In the genomic region with DNA sequence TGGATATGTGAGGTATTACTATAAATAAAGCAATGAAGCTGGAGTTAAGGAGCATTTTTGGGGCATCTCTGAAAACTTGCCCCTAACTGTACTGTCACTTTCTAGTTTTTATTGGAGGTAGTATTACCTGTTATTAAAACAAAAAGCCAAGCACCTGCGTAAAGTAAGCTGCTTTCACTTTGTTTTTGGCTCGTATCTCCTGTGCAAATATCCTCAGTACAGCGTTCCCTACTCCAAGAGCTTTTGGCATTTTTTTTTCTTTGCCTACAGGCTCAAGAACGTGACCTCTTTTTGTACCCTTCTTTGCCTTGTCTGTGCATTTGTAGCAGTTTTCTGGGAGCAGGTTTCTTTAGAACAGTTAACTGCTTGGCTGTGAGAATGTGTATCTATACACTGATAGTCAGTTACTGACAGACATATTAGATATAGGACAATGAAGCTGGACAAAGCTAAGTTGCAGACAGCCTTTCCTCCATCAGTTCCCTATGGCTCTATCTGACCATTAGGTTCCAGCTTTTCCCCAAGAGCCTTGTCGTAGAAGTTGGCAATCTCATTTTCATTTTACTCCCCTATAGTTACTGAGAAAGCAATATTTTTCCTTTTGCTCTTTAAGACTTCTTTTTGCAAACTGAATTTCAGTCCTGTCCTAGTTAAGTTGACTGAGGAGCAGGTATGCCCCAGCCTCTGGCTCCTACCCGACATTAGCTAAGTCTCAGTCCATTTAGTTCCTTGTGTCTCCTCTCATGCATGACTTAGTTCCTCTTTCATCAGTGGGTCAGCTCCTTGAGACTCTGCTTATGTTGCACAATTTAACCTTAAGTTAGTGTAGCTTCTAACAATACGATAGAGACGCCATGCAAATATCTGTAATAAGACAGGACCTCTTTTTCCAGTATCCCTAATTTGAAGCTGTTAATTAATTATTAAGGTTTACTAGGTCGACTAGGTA, we compare ENCODE assay signal across 9 cellular contexts. TPM values are rescaled to one million over a fixed set of nuclear protein-coding genes. Genes with fewer than 3 reads are reported as not detected.
A peak's percentile ranks its signal among the peaks of the same experiment; 100 is the strongest.
DNase-seq lines count a peak whose midpoint lies in the region; ATAC-seq and TF ChIP-seq lines count a peak whose summit lies in the region.
"Had no signal": no experiment of that assay in that cellular context is flagged by ENCODE, and none has a peak within 500 bp of the region (broad histone marks: within the 10 kb centered on the region; RNA-seq: fewer than 3 reads in every experiment).

No MANE protein-coding gene starts in this region.

- CTCF ChIA-PET in T-cell (lab: Charles Lee), result interaction anchor here (0.5 to 1.6 kb wide), 2 partner anchors 8 to 597 kb away, joined by 4 to 6 read pairs; no protein-coding TSS in a partner anchor

- H3K27me3 ChIP-seq in kidney epithelial cell (ENCODE audit: control insufficient read depth, insufficient read depth, low read length), result no peaks in the 10 kb centered on the region

- no peaks in the 10 kb centered on the region for H3K9me3 Mint-ChIP-seq in T-cell

- no peaks in the 10 kb centered on the region for H3K36me3 ChIP-seq in kidney epithelial cell (ENCODE audit: control insufficient read depth, insufficient read depth, low read length)

- no peak for TF ChIP-seq CTCF in kidney epithelial cell (IDR thresholded peaks at IDR 0.05; ENCODE audit: insufficient read depth, low read length, poor library complexity, severe bottlenecking)

- H3K4me3 Mint-ChIP-seq in T-cell, result no peak overlapping the region

- POLR2A ChIA-PET in T-cell (lab: Charles Lee), result no interaction called here

- H3K27me3 Mint-ChIP-seq in T-cell, result peaks cover 0 to 13% of the 10 kb centered on the region in 2 donors

- H3K4me3 ChIP-seq in kidney epithelial cell (ENCODE audit: low read depth, low read length), result no peak overlapping the region

- ATAC-seq in GM18498 (IDR thresholded peaks at IDR 0.05; ENCODE audit: unreplicated experiment) (peak; percentile 100), GM21576 (IDR thresholded peaks at IDR 0.05; ENCODE audit: unreplicated experiment) (peak; percentile 100), HG03521 (IDR thresholded peaks at IDR 0.05; ENCODE audit: unreplicated experiment) (peak; percentile 99), T-cell (replicated peaks in 1 of 4) (no peak)

- DNase-seq in kidney epithelial cell (ENCODE audit: low read depth) (peak; percentile 19), HuH-7 (ENCODE audit: low spot score) (no peak), T-cell (no peak)
- DNase-seq in stimulated activated CD8-positive, alpha-beta memory T cell treated with anti-CD3 and anti-CD28 coated beads, Interleukin-4, amount 100 ng/mL, for 48 hours, result no peak
- no peak for DNase-seq in effector CD8-positive, alpha-beta T cell (lab: John Stamatoyannopoulos, UW)
- DNase-seq: NCI-H446 treated with DMSO at 0.1 percent for 48 hours had no signal

- H3K27ac Mint-ChIP-seq in T-cell, result no peak overlapping the region

- peaks cover 0 to 8% (median 1%) of the 10 kb centered on the region in 3 donors for H3K4me1 Mint-ChIP-seq in T-cell

- peaks cover 10% of the 10 kb centered on the region for H3K36me3 Mint-ChIP-seq in T-cell

RNA-seq across cellular contexts. Expression of gene PHF6, which starts 15.3 kb away (rescaled TPM):
- total RNA-seq in kidney epithelial cell (29.0 and 32.5 TPM in 2 replicates), T-cell (10 to 100 TPM; 12.4 to 19.2 (median 18.8) TPM)

Comparison
In these comparisons a context has a peak if more than half of its experiments do, and no peak if none do; other contexts are left out.
1. ATAC-seq: peak in GM18498 (single experiment), GM21576 (single experiment) and HG03521 (single experiment); none in T-cell (0 of 4).